In the genomic region with DNA sequence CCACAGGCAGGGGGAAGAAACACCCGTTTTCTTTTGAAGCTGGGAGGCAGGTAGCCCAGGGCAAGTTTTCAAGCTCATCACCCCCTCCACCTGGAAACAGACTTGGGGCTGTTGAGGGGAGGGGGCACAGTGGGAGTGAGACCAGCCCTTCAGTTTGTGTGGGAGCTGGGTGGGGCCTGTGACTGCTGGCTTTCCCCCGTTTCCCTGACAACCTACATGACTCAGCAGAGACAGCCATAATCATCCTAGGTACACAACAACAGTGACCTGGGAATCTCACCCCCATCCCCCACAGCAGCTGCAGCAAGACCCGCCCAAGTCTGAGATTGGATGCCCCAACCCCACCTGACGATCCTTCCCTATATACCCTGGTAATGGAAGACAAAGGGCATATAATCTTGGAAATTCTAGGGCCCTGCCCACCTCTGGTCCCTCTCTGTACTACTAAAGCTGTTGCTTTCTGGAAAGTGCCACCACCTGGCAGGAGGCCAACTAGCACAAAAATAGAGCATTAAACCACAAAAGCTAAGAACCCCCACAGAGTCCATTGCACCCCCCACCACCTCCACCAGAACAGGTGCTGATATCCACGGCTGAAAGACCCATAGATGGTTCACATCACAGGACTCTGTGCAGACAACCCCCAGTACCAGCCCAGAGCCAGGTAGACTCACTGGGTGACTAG, we compare ENCODE assay signal across 24 cellular contexts.
DNase-seq lines count a peak whose midpoint lies in the region; ATAC-seq and TF ChIP-seq lines count a peak whose summit lies in the region.
"Had no signal": no experiment of that assay in that cellular context is flagged by ENCODE, and none has a peak within 500 bp of the region (broad histone marks: within the 10 kb centered on the region; RNA-seq: fewer than 3 reads in every experiment).

No MANE protein-coding gene starts in this region.

- no peak overlapping the region for H3K4me3 Mint-ChIP-seq in HFFc6
- no peak overlapping the region for H3K4me3 Mint-ChIP-seq in endodermal cell
- H3K4me3 Mint-ChIP-seq: activated CD4-positive, alpha-beta T cell treated with anti-CD3 and anti-CD28 coated beads, Interleukin-2, amount 10 ng/mL, durations not matched to agents 7 days and 5 days; activated T-cell treated with anti-CD3 and anti-CD28 coated beads, Interleukin-2, amount 50 U/mL, for 4 hours; brain; CD4-positive, alpha-beta T cell; T-helper 2 cell treated with Interferon-gamma antibody and Interleukin-4, amounts not matched to agents 5 μg/mL and 100 μg/mL, for 36 hours had no signal

- H3K4me1 ChIP-seq in PC-3 (ENCODE audit: insufficient read depth, low read length) (no peaks in the 10 kb centered on the region), endodermal cell (ENCODE audit: control insufficient read depth, insufficient read depth, low read length) (no peaks in the 10 kb centered on the region)
- H3K4me1 ChIP-seq: gastroesophageal sphincter, tibial artery had no signal

- CTCF ChIA-PET in PC-3 (lab: Charles Lee), result no interaction called here

- H3K79me2 ChIP-seq in PC-3 (ENCODE audit: low read length), result no peaks in the 10 kb centered on the region
- H3K79me2 ChIP-seq: hepatocyte had no signal

- intact Hi-C loops in PC-3 (cut with micrococcal nuclease), result no loop called here

- ATAC-seq in PC-3 (no peak), HG03097 (IDR thresholded peaks at IDR 0.05; ENCODE audit: low FRiP score, unreplicated experiment) (no peak)
- ATAC-seq: activated T-cell treated with anti-CD3 and anti-CD28 coated beads, Interleukin-2, amount 50 U/mL, for 4 hours; gastroesophageal sphincter; left lobe of liver had no signal

- POLR2A ChIA-PET in PC-3 (lab: Charles Lee; ENCODE audit: unreplicated experiment), result no interaction called here

- no peaks in the 10 kb centered on the region for H4K20me1 ChIP-seq in PC-3 (ENCODE audit: low read length)

- BruUV-seq in PC-3 (replicated peaks; lab: Mats Ljungman, UMichigan), result no TSS peak

- H3K27me3 ChIP-seq in PC-3 (ENCODE audit: low read length) (no peaks in the 10 kb centered on the region), endodermal cell (ENCODE audit: control insufficient read depth, insufficient read depth, low read length, poor library complexity, severe bottlenecking) (no peaks in the 10 kb centered on the region)
- H3K27me3 ChIP-seq: gastroesophageal sphincter, hepatocyte, MG63, tibial artery had no signal

- DNase-seq in NCI-H146 (lab: John Stamatoyannopoulos, UW), result peak; percentile 29
- DNase-seq in NCI-H146 treated with DMSO at 0.1 percent for 48 hours (lab: John Stamatoyannopoulos, UW; ENCODE audit: unreplicated experiment), result no peak
- DNase-seq in HFFc6, result no peak
- peak; percentile 21 for DNase-seq in PC-3
- peak; percentile 50 for DNase-seq in endodermal cell
- DNase-seq in activated T-cell treated with anti-CD3 and anti-CD28 coated beads, Interleukin-2, amount 50 U/mL, for 48 hours, result no peak
- DNase-seq in T1000 (lab: John Stamatoyannopoulos, UW), result no peak
- DNase-seq: activated CD4-positive, alpha-beta T cell treated with anti-CD3 and anti-CD28 coated beads, Interleukin-2, amount 10 ng/mL, durations not matched to agents 7 days and 5 days; activated T-cell treated with anti-CD3 and anti-CD28 coated beads, Interleukin-2, amount 50 U/mL, for 4 hours; CD4-positive, alpha-beta T cell; GDM1; MG63; NCI-H1105 treated with DMSO at 0.1 percent for 48 hours; NCI-H510A; nucleus accumbens had no signal

- no peak overlapping the region for H3K9ac ChIP-seq in PC-3 (ENCODE audit: low read length)
- H3K9ac ChIP-seq in endodermal cell (ENCODE audit: extremely low read depth, low read length, poor library complexity, severe bottlenecking), result no peak overlapping the region

- 84% methylated on average over 5 of the region's 5 CpGs; no CpG with 5 or more reads in 1 of the 2 experiments for WGBS in endodermal cell (ENCODE audit: insufficient coverage in 1 of 2, insufficient read length in 1 of 2), 2 experiments

- H3K36me3 Mint-ChIP-seq in HFFc6 (ENCODE audit: low read depth), result peaks cover 49% of the 10 kb centered on the region
- peaks cover 8% of the 10 kb centered on the region for H3K36me3 Mint-ChIP-seq in endodermal cell (ENCODE audit: low read depth)

- H3K36me3 ChIP-seq in PC-3 (ENCODE audit: low read depth, low read length) (no peaks in the 10 kb centered on the region), endodermal cell (ENCODE audit: control insufficient read depth, insufficient read depth, low read length) (no peaks in the 10 kb centered on the region)
- H3K36me3 ChIP-seq: gastroesophageal sphincter, MG63, tibial artery had no signal

- no peaks in the 10 kb centered on the region for H3F3A ChIP-seq in PC-3 (ENCODE audit: low read length, unreplicated experiment)

- H3K4me1 Mint-ChIP-seq in HFFc6 (ENCODE audit: low read depth), result peaks cover 8% of the 10 kb centered on the region; the same call in 1 of the 2 replicates
- H3K4me1 Mint-ChIP-seq in endodermal cell, result no peaks in the 10 kb centered on the region
- H3K4me1 Mint-ChIP-seq: activated CD4-positive, alpha-beta T cell treated with anti-CD3 and anti-CD28 coated beads, Interleukin-2, amount 10 ng/mL, durations not matched to agents 7 days and 5 days had no signal

- TF ChIP-seq CTCF in HFFc6 (IDR thresholded peaks at IDR 0.05) (no peak), PC-3 (conservative IDR thresholded peaks at IDR 0.05; ENCODE audit: low read depth, low read length) (no peak), endodermal cell (conservative IDR thresholded peaks at IDR 0.05) (no peak)

- H3K27ac Mint-ChIP-seq in HFFc6 (peak overlapping the region; percentile 45; the same call in 1 of the 2 replicates), endodermal cell (no peak overlapping the region)
- H3K27ac Mint-ChIP-seq: activated CD4-positive, alpha-beta T cell treated with anti-CD3 and anti-CD28 coated beads, Interleukin-2, amount 10 ng/mL, durations not matched to agents 7 days and 5 days; brain; CD4-positive, alpha-beta T cell; T-helper 2 cell treated with Interferon-gamma antibody and Interleukin-4, amounts not matched to agents 5 μg/mL and 100 μg/mL, for 36 hours had no signal

- H3K4me3 ChIP-seq in PC-3 (ENCODE audit: low read length) (no peak overlapping the region), endodermal cell (ENCODE audit: low read length) (no peak overlapping the region)
- H3K4me3 ChIP-seq: gastroesophageal sphincter, hepatocyte, MG63, skin epidermis, tibial artery had no signal

- H3K27me3 Mint-ChIP-seq in HFFc6 (ENCODE audit: insufficient read depth), result no peaks in the 10 kb centered on the region
- H3K27me3 Mint-ChIP-seq in endodermal cell (ENCODE audit: insufficient read depth), result no peaks in the 10 kb centered on the region
- H3K27me3 Mint-ChIP-seq: activated CD4-positive, alpha-beta T cell treated with anti-CD3 and anti-CD28 coated beads, Interleukin-2, amount 10 ng/mL, durations not matched to agents 7 days and 5 days; brain; CD4-positive, alpha-beta T cell had no signal

- no peak overlapping the region for H3K4me2 ChIP-seq in PC-3 (ENCODE audit: low read length)
- H3K4me2 ChIP-seq: hepatocyte had no signal

- H2AFZ ChIP-seq in PC-3 (ENCODE audit: low read length), result no peak overlapping the region
- H2AFZ ChIP-seq: hepatocyte had no signal

- H3K27ac ChIP-seq in PC-3 (ENCODE audit: low read length) (no peak overlapping the region), endodermal cell (ENCODE audit: low read depth, low read length) (no peak overlapping the region)
- H3K27ac ChIP-seq: gastroesophageal sphincter, hepatocyte, RWPE1, skin epidermis, tibial artery had no signal

- no peaks in the 10 kb centered on the region for H3K9me2 ChIP-seq in PC-3 (replicated peaks; ENCODE audit: low read length)

- H3K9me3 ChIP-seq in PC-3 (ENCODE audit: low read length) (0 out of 2 replicates have a peak, but pooled peaks cover 10% of the 10 kb centered on the region), endodermal cell (ENCODE audit: control insufficient read depth, low read length) (peaks cover 40% of the 10 kb centered on the region)
- H3K9me3 ChIP-seq: MG63 had no signal

- H3K9me3 Mint-ChIP-seq in HFFc6, result peaks cover 39% of the 10 kb centered on the region
- peaks cover 51% of the 10 kb centered on the region for H3K9me3 Mint-ChIP-seq in endodermal cell

Comparison
In these comparisons a context has a peak if more than half of its experiments do, and no peak if none do; other contexts are left out.
1. DNase-seq: peak in NCI-H146 (single experiment), PC-3 (single experiment) and endodermal cell (single experiment); none in NCI-H146 treated with DMSO at 0.1 percent for 48 hours (single experiment), HFFc6 (single experiment), activated T-cell treated with anti-CD3 and anti-CD28 coated beads, Interleukin-2, amount 50 U/mL, for 48 hours (0 of 2) and T1000 (single experiment).